Comparison of ENCODE assay signal across 25 cellular contexts in the genomic region with DNA sequence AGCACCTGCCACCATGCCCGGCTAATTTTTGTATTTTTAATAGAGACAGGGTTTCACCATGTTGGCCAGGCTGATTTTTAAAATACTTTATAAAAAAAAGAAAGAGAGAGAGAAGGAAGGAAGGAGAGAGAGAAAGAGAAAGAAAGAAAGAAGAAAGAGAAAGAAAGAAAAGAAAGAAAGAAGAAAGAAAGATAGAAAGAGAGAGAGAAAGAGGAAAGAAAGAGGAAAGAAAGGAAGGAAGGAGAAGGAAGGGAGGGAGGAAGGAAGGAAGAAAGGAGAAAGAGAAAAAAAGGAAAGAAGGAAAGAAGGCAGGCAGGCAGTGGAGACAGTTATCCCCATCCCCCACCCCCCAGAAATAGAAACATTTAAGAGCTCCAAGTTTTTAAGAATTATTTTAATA.
"Had no signal": no experiment of that assay in that cellular context is flagged by ENCODE, and none has a peak within 500 bp of the region (broad histone marks: within the 10 kb centered on the region; RNA-seq: fewer than 3 reads in every experiment).

No MANE protein-coding gene starts in this region.

- ATAC-seq: left cardiac atrium; naive thymus-derived CD8-positive, alpha-beta T cell; stimulated activated naive B cell treated with anti-CD40 and anti-IgM and Interleukin-4, amounts not matched to agents 10 μg/mL and 1 μg/mL and 100 μg/mL, for 72 hours; upper lobe of right lung had no signal

- H3K9me3 Mint-ChIP-seq: naive thymus-derived CD8-positive, alpha-beta T cell; stimulated activated naive B cell treated with anti-CD40 and anti-IgM and Interleukin-4, amounts not matched to agents 10 μg/mL and 1 μg/mL and 100 μg/mL, for 72 hours had no signal

- H3K27me3 Mint-ChIP-seq: naive thymus-derived CD8-positive, alpha-beta T cell; stimulated activated naive B cell treated with anti-CD40 and anti-IgM and Interleukin-4, amounts not matched to agents 10 μg/mL and 1 μg/mL and 100 μg/mL, for 72 hours had no signal

- H3K36me3 ChIP-seq: prostate gland, sigmoid colon, stomach, tibial artery, upper lobe of right lung had no signal

- H3K36me3 Mint-ChIP-seq: naive thymus-derived CD8-positive, alpha-beta T cell had no signal

- DNase-seq: activated CD4-positive, alpha-beta T cell treated with anti-CD3 and anti-CD28 coated beads for 4 hours; activated CD4-positive, alpha-beta T cell treated with anti-CD3 and anti-CD28 coated beads, Interleukin-2, amount 50 U/mL, for 4 hours; activated gamma-delta T cell treated with Interleukin-2 at 50 U/mL for 16 hours; activated naive CD4-positive, alpha-beta T cell treated with anti-CD3 and anti-CD28 coated beads, Interleukin-2, amount 50 U/mL, for 16 hours; activated T-cell treated with anti-CD3 and anti-CD28 coated beads for 4 hours; amygdala; caudate nucleus; foreskin fibroblast; head of caudate nucleus; hippocampal formation; left cardiac atrium; mesenchymal stem cell; naive thymus-derived CD8-positive, alpha-beta T cell; retina; sigmoid colon; small intestine; stimulated activated CD4-positive, alpha-beta T cell treated with anti-CD3 and anti-CD28 coated beads, Interleukin-4, amount 100 ng/mL, for 4 hours; stimulated activated CD8-positive, alpha-beta memory T cell treated with anti-CD3 and anti-CD28 coated beads, Interleukin-4, amount 100 ng/mL, for 48 hours; stimulated activated naive B cell treated with anti-CD40 and anti-IgM and Interleukin-4, amounts not matched to agents 10 μg/mL and 1 μg/mL and 100 μg/mL, for 72 hours; stomach; tibial artery; upper lobe of right lung had no signal

- H3K27ac Mint-ChIP-seq: activated T-helper 1 cell treated with anti-CD3 and anti-CD28 coated beads, Interleukin-12 subunit alpha, Interleukin-12 subunit beta, Interleukin-2, Interleukin-4 antibody, amounts not matched to agents 30 ng/mL and 10 ng/mL and 1 ng/mL, durations not matched to agents 14 hours and 24 hours and 36 hours; stimulated activated naive B cell treated with anti-CD40 and anti-IgM and Interleukin-4, amounts not matched to agents 10 μg/mL and 1 μg/mL and 100 μg/mL, for 72 hours had no signal

- H3K9me3 ChIP-seq: prostate gland, sigmoid colon, stomach, tibial artery, upper lobe of right lung had no signal

- H3K4me1 ChIP-seq: prostate gland, sigmoid colon had no signal

- H3K4me3 ChIP-seq: prostate gland, sigmoid colon, stomach, tibial artery, upper lobe of right lung had no signal

- H3K27me3 ChIP-seq: sigmoid colon, stomach, tibial artery, upper lobe of right lung had no signal

- H3K27ac ChIP-seq: prostate gland, sigmoid colon, stomach, upper lobe of right lung, VCaP had no signal

- H3K4me3 Mint-ChIP-seq: activated T-helper 1 cell treated with anti-CD3 and anti-CD28 coated beads, Interleukin-12 subunit alpha, Interleukin-12 subunit beta, Interleukin-2, Interleukin-4 antibody, amounts not matched to agents 30 ng/mL and 10 ng/mL and 1 ng/mL, durations not matched to agents 14 hours and 24 hours and 36 hours; naive thymus-derived CD8-positive, alpha-beta T cell; stimulated activated naive B cell treated with anti-CD40 and anti-IgM and Interleukin-4, amounts not matched to agents 10 μg/mL and 1 μg/mL and 100 μg/mL, for 72 hours had no signal
